10 cellular contexts compared by ENCODE assay signal in genomic region chr10:21807162-21807561, GRCh38.
A peak's percentile ranks its signal among the peaks of the same experiment; 100 is the strongest.
DNase-seq lines count a peak whose midpoint lies in the region.
"Had no signal": no experiment of that assay in that cellular context is flagged by ENCODE, and none has a peak within 500 bp of the region (broad histone marks: within the 10 kb centered on the region; RNA-seq: fewer than 3 reads in every experiment).

No MANE protein-coding gene starts in this region.

- H3K9me3 ChIP-seq in HUES6 (ENCODE audit: control insufficient read depth, insufficient read depth, low read depth, low read length) (no peaks in the 10 kb centered on the region), NT2/D1 (ENCODE audit: insufficient read depth, low read length) (no peaks in the 10 kb centered on the region), ectodermal cell (ENCODE audit: control insufficient read depth, low read length) (no peaks in the 10 kb centered on the region), neuron (ENCODE audit: low read length) (no peaks in the 10 kb centered on the region)
- H3K9me3 ChIP-seq: stomach had no signal

- H3K9ac ChIP-seq in HUES6 (ENCODE audit: low read length), result no peak overlapping the region
- H3K9ac ChIP-seq in NT2/D1 (ENCODE audit: insufficient read length, low read depth), result no peak overlapping the region

- no peaks in the 10 kb centered on the region for H3K36me3 ChIP-seq in HUES6 (ENCODE audit: control insufficient read depth, insufficient read depth, low read length)
- no peaks in the 10 kb centered on the region for H3K36me3 ChIP-seq in NT2/D1 (ENCODE audit: insufficient read depth, insufficient read length, low read length)
- no peaks in the 10 kb centered on the region for H3K36me3 ChIP-seq in ectodermal cell (ENCODE audit: control insufficient read depth, insufficient read depth, low read length)
- H3K36me3 ChIP-seq in neuron (ENCODE audit: insufficient read depth, low read length), result no peaks in the 10 kb centered on the region

- peak overlapping the region; percentile 15; the same call in 1 of the 2 replicates for H3K4me3 ChIP-seq in HUES6 (ENCODE audit: low read depth, low read length)
- no peak overlapping the region for H3K4me3 ChIP-seq in NT2/D1 (ENCODE audit: insufficient read length, low read depth)
- H3K4me3 ChIP-seq in ectodermal cell (ENCODE audit: insufficient read depth, low read depth, low read length), result no peak overlapping the region
- peak overlapping the region; percentile 43 for H3K4me3 ChIP-seq in neuron (ENCODE audit: low read length)
- H3K4me3 ChIP-seq: stomach had no signal

- no peak overlapping the region for H2AFZ ChIP-seq in neuron (ENCODE audit: low read depth, low read length)

- WGBS in ectodermal cell, 2 experiments, result 1% methylated on average over 5 of the region's 5 CpGs

- H3K4me1 ChIP-seq in HUES6 (ENCODE audit: control insufficient read depth, insufficient read depth, low read length), result peaks cover 34% of the 10 kb centered on the region
- H3K4me1 ChIP-seq in NT2/D1 (ENCODE audit: insufficient read depth, insufficient read length), result peaks cover 2% of the 10 kb centered on the region
- H3K4me1 ChIP-seq in ectodermal cell (ENCODE audit: control insufficient read depth, insufficient read depth, low read length), result peaks cover 16% of the 10 kb centered on the region
- peaks cover 57% of the 10 kb centered on the region for H3K4me1 ChIP-seq in neuron (ENCODE audit: insufficient read depth, low read length)
- H3K4me1 ChIP-seq: stomach had no signal

- no peaks in the 10 kb centered on the region for H3K27me3 ChIP-seq in HUES6 (ENCODE audit: control insufficient read depth, insufficient read depth, low read length)
- H3K27me3 ChIP-seq in NT2/D1 (ENCODE audit: insufficient read depth, insufficient read length), result no peaks in the 10 kb centered on the region
- no peaks in the 10 kb centered on the region for H3K27me3 ChIP-seq in ectodermal cell (ENCODE audit: control insufficient read depth, insufficient read depth, low read length, poor library complexity, severe bottlenecking)
- no peaks in the 10 kb centered on the region for H3K27me3 ChIP-seq in neuron (ENCODE audit: insufficient read depth, low read length)
- H3K27me3 ChIP-seq: stomach had no signal

- H3K27ac ChIP-seq in HUES6 (ENCODE audit: low read depth, low read length) (no peak overlapping the region), ectodermal cell (ENCODE audit: insufficient read depth, low read depth, low read length, poor library complexity, severe bottlenecking) (peak overlapping the region; percentile 52)
- H3K27ac ChIP-seq: C4-2B, stomach had no signal

- peak; percentile 72 for DNase-seq in NT2/D1 (ENCODE audit: low read depth, low spot score)
- DNase-seq in COR-L47 (lab: John Stamatoyannopoulos, UW), result no peak
- no peak for DNase-seq in GM19240 (ENCODE audit: insufficient read length, low spot score)
- DNase-seq in activated naive CD4-positive, alpha-beta T cell treated with anti-CD3 and anti-CD28 coated beads, Interleukin-2, amount 50 U/mL, for 16 hours, result no peak
- DNase-seq: activated naive CD4-positive, alpha-beta T cell treated with Interleukin-2 at 50 U/mL for 16 hours; stomach had no signal

Comparison
In these comparisons a context has a peak if more than half of its experiments do, and no peak if none do; other contexts are left out.
1. H3K4me3 ChIP-seq: peak in HUES6 (single experiment) and neuron (single experiment); none in NT2/D1 (single experiment) and ectodermal cell (single experiment).